Comparison of ENCODE assay signal across 8 cellular contexts in genomic region chr14:105488781-105489606, GRCh38. TPM values are rescaled to one million over a fixed set of nuclear protein-coding genes. Genes with fewer than 3 reads are reported as not detected.
DNase-seq lines count a peak whose midpoint lies in the region; ATAC-seq and TF ChIP-seq lines count a peak whose summit lies in the region.

No MANE protein-coding gene starts in this region.

- H3K27me3 ChIP-seq in BLaER1 (peaks cover 40% of the 10 kb centered on the region), MG63 (no peaks in the 10 kb centered on the region), duodenal mucosa (ENCODE audit: control insufficient read depth in 1 of 2, insufficient read depth in 2 of 2, low read length in 2 of 2) (peaks cover 0 to 6% of the 10 kb centered on the region in 2 donors), neural progenitor cell (peaks cover 43% of the 10 kb centered on the region)

- H3K4me3 ChIP-seq in BLaER1 (peak overlapping the region; percentile 75), MG63 (no peak overlapping the region; the same call in 1 of the 2 replicates), duodenal mucosa (ENCODE audit: low read depth in 1 of 2, low read length in 2 of 2) (peak overlapping the region; percentile 65 to 72), neural progenitor cell (peak overlapping the region; percentile 72)

- peak overlapping the region; percentile 83 for H3K4me3 Mint-ChIP-seq in neural progenitor cell

- no peaks in the 10 kb centered on the region for H3K9me3 Mint-ChIP-seq in neural progenitor cell

- H3K27ac ChIP-seq in BLaER1 (0 out of 2 replicates have a peak overlapping the region, but pooled peaks have one; percentile 6), duodenal mucosa (ENCODE audit: low read depth, low read length) (peak overlapping the region; percentile 90), neural progenitor cell (no peak overlapping the region)

- H3K4me2 ChIP-seq in BLaER1 (peak overlapping the region; percentile 100), neural progenitor cell (peak overlapping the region; percentile 99)

- H3K36me3 Mint-ChIP-seq in neural progenitor cell = no peaks in the 10 kb centered on the region

- peaks cover 34% of the 10 kb centered on the region for H4K20me1 ChIP-seq in BLaER1
- H4K20me1 ChIP-seq in neural progenitor cell (ENCODE audit: low read depth) = peaks cover 13% of the 10 kb centered on the region

- 0 out of 2 replicates have a peak overlapping the region, but pooled peaks have one; percentile 46 for H3K9ac ChIP-seq in BLaER1
- peak overlapping the region; percentile 68 to 69 for H3K9ac ChIP-seq in duodenal mucosa (ENCODE audit: low read depth in 1 of 2, low read length in 2 of 2)
- no peak overlapping the region for H3K9ac ChIP-seq in neural progenitor cell

- peaks cover 32% of the 10 kb centered on the region for H3F3A ChIP-seq in neural progenitor cell (ENCODE audit: low read depth)

- ATAC-seq in GM21515 (IDR thresholded peaks at IDR 0.05; ENCODE audit: unreplicated experiment) (no peak), GM18511 (IDR thresholded peaks at IDR 0.05; ENCODE audit: unreplicated experiment) (no peak)

- no peak overlapping the region for H2AFZ ChIP-seq in neural progenitor cell (replicated peaks)

- H3K27ac Mint-ChIP-seq in neural progenitor cell = peak overlapping the region; percentile 60

- peaks cover 12% of the 10 kb centered on the region for H3K27me3 Mint-ChIP-seq in neural progenitor cell (ENCODE audit: insufficient read depth, low read depth)

- peak; percentile 47 for DNase-seq in MG63
- peak; percentile 53 for DNase-seq in neural progenitor cell (ENCODE audit: low spot score)
- DNase-seq in DMS 273 treated with DMSO at 0.1 percent for 48 hours (lab: John Stamatoyannopoulos, UW) = no peak
- no peak for DNase-seq in NCI-H146 (lab: John Stamatoyannopoulos, UW)

- no peaks in the 10 kb centered on the region for H3K9me3 ChIP-seq in BLaER1
- H3K9me3 ChIP-seq in MG63 = no peaks in the 10 kb centered on the region
- no peaks in the 10 kb centered on the region for H3K9me3 ChIP-seq in duodenal mucosa (ENCODE audit: control insufficient read depth in 1 of 2, low read length in 2 of 2)
- no peaks in the 10 kb centered on the region for H3K9me3 ChIP-seq in neural progenitor cell (ENCODE audit: low read depth)

- TF ChIP-seq CTCF in neural progenitor cell (IDR thresholded peaks at IDR 0.05) = no peak

- no peaks in the 10 kb centered on the region for H3K79me2 ChIP-seq in neural progenitor cell (ENCODE audit: low read depth)

- peaks cover 28% of the 10 kb centered on the region for H3K4me1 Mint-ChIP-seq in neural progenitor cell

- peaks cover 68% of the 10 kb centered on the region for H3K4me1 ChIP-seq in BLaER1
- peaks cover 30 to 56% of the 10 kb centered on the region in 2 donors for H3K4me1 ChIP-seq in duodenal mucosa (ENCODE audit: control insufficient read depth in 1 of 2, insufficient read depth in 2 of 2, low read length in 2 of 2)
- H3K4me1 ChIP-seq in neural progenitor cell = peaks cover 25% of the 10 kb centered on the region

- H3K36me3 ChIP-seq in BLaER1 (peaks cover 13% of the 10 kb centered on the region), MG63 (peaks cover 3% of the 10 kb centered on the region), duodenal mucosa (ENCODE audit: control insufficient read depth in 1 of 2, insufficient read depth in 2 of 2, low read length in 2 of 2) (peaks cover 0 to 3% of the 10 kb centered on the region in 2 donors), neural progenitor cell (no peaks in the 10 kb centered on the region)

RNA-seq across cellular contexts. Expression of gene TEDC1, which starts 2.1 kb away (rescaled TPM):
- 29.3 and 58.1 TPM in 2 replicates for total RNA-seq in MG63 (2014; rRNA removed; shearing (Covaris generic); ENCODE audit: low replicate concordance)
- total RNA-seq in neural progenitor cell (ENCODE audit: low replicate concordance) = 3.6 and 25.0 TPM in 2 replicates

RNA-seq across cellular contexts. Expression of gene CRIP1, which starts 2.3 kb away (rescaled TPM):
- 17.3 TPM in 1 of 2 replicates, not detected in the other for total RNA-seq in MG63 (2014; rRNA removed; shearing (Covaris generic); ENCODE audit: low replicate concordance)
- total RNA-seq in neural progenitor cell (ENCODE audit: low replicate concordance) = 2.6 TPM in 1 of 2 replicates, not detected in the other

RNA-seq across cellular contexts. Expression of gene CRIP2, which starts 14.4 kb away (rescaled TPM):
- 129 and 270 TPM in 2 replicates for total RNA-seq in MG63 (2014; rRNA removed; shearing (Covaris generic); ENCODE audit: low replicate concordance)
- total RNA-seq in neural progenitor cell (ENCODE audit: low replicate concordance) = 0.30 and 3.5 TPM in 2 replicates

RNA-seq across cellular contexts. Expression of gene TMEM121, which starts 37.4 kb away (rescaled TPM):
- 7.1 and 17.0 TPM in 2 replicates for total RNA-seq in MG63 (2014; rRNA removed; shearing (Covaris generic); ENCODE audit: low replicate concordance)
- 0.90 and 3.6 TPM in 2 replicates for total RNA-seq in neural progenitor cell (ENCODE audit: low replicate concordance)

Comparison
In these comparisons a context has a peak if more than half of its experiments do, and no peak if none do; other contexts are left out.
1. DNase-seq: peak in MG63 (single experiment) and neural progenitor cell (single experiment); none in DMS 273 treated with DMSO at 0.1 percent for 48 hours (single experiment) and NCI-H146 (single experiment).
2. RNA of gene CRIP2, which starts 14.4 kb away (total RNA-seq): 129 to 270 TPM in MG63; 0.30 to 3.5 TPM in neural progenitor cell; every median in the first group is over 10 times any median in the second.